ENCODE assay signal across 23 cellular contexts in genomic region chr14:104221071-104221625, GRCh38.
DNase-seq lines count a peak whose midpoint lies in the region; ATAC-seq and TF ChIP-seq lines count a peak whose summit lies in the region.
"Had no signal": no experiment of that assay in that cellular context is flagged by ENCODE, and none has a peak within 500 bp of the region (broad histone marks: within the 10 kb centered on the region; RNA-seq: fewer than 3 reads in every experiment).

No MANE protein-coding gene starts in this region.

- TF ChIP-seq CTCF in left lung (IDR thresholded peaks at IDR 0.05) (no peak), sigmoid colon (IDR thresholded peaks at IDR 0.05) (no peak), RWPE1 (conservative IDR thresholded peaks at IDR 0.05; ENCODE audit: low read depth) (no peak)

- TF ChIP-seq POLR2A in sigmoid colon (IDR thresholded peaks at IDR 0.05) = no peak

- H3K27me3 ChIP-seq in SJCRH30 = no peaks in the 10 kb centered on the region
- peaks cover 0 to 60% of the 10 kb centered on the region in 2 donors for H3K27me3 ChIP-seq in left lung
- H3K27me3 ChIP-seq in sigmoid colon = peaks cover 0 to 15% (median 0%) of the 10 kb centered on the region in 3 donors

- CTCF ChIA-PET in RWPE1 (lab: Yijun Ruan, JAX) = no interaction called here

- no peak overlapping the region for H3K27ac Mint-ChIP-seq in activated naive CD8-positive, alpha-beta T cell treated with anti-CD3 and anti-CD28 coated beads, Interleukin-2, amount 10 ng/mL, durations not matched to agents 7 days and 5 days
- H3K27ac Mint-ChIP-seq in activated naive CD8-positive, alpha-beta T cell treated with anti-CD3 and anti-CD28 coated beads, Interleukin-2, amount 50 U/mL, for 24 hours = no peak overlapping the region
- H3K27ac Mint-ChIP-seq: CD14-positive monocyte, HFFc6 had no signal

- H3K4me3 ChIP-seq in SJCRH30 (peak overlapping the region; percentile 35), left lung (no peak overlapping the region), sigmoid colon (no peak overlapping the region)
- H3K4me3 ChIP-seq: PC-9, SJSA1 had no signal

- ATAC-seq in activated naive CD8-positive, alpha-beta T cell treated with anti-CD3 and anti-CD28 coated beads, Interleukin-2, amount 10 ng/mL, durations not matched to agents 7 days and 5 days (ENCODE audit: low read depth) = no peak
- no peak for ATAC-seq in activated naive CD8-positive, alpha-beta T cell treated with anti-CD3 and anti-CD28 coated beads, Interleukin-2, amount 50 U/mL, for 24 hours
- ATAC-seq in left lung = no peak
- no peak for ATAC-seq in GM18519 (IDR thresholded peaks at IDR 0.05; ENCODE audit: low FRiP score, unreplicated experiment)

- peaks cover 1% of the 10 kb centered on the region for H3K4me1 Mint-ChIP-seq in activated naive CD8-positive, alpha-beta T cell treated with anti-CD3 and anti-CD28 coated beads, Interleukin-2, amount 10 ng/mL, durations not matched to agents 7 days and 5 days
- peaks cover 6% of the 10 kb centered on the region for H3K4me1 Mint-ChIP-seq in activated naive CD8-positive, alpha-beta T cell treated with anti-CD3 and anti-CD28 coated beads, Interleukin-2, amount 50 U/mL, for 24 hours
- H3K4me1 Mint-ChIP-seq: CD14-positive monocyte had no signal

- H3K36me3 ChIP-seq in SJCRH30 = peaks cover under 1% of the 10 kb centered on the region; the same call in 1 of the 2 replicates
- no peaks in the 10 kb centered on the region for H3K36me3 ChIP-seq in left lung
- H3K36me3 ChIP-seq in sigmoid colon = no peaks in the 10 kb centered on the region
- H3K36me3 ChIP-seq: SJSA1 had no signal

- POLR2A ChIA-PET in activated naive CD8-positive, alpha-beta T cell treated with anti-CD3 and anti-CD28 coated beads, Interleukin-2, amount 10 ng/mL, durations not matched to agents 7 days and 5 days (lab: Charles Lee) = no interaction called here
- POLR2A ChIA-PET in RWPE1 (lab: Yijun Ruan, JAX; ENCODE audit: low non-redundant PET) = no interaction called here

- H3K4me1 ChIP-seq in SJCRH30 = peaks cover 58% of the 10 kb centered on the region
- H3K4me1 ChIP-seq in left lung = no peaks in the 10 kb centered on the region
- peaks cover 0 to 5% (median 0%) of the 10 kb centered on the region in 4 donors for H3K4me1 ChIP-seq in sigmoid colon
- H3K4me1 ChIP-seq: SJSA1 had no signal

- peak overlapping the region; percentile 97 for H3K27ac ChIP-seq in SJCRH30
- no peak overlapping the region for H3K27ac ChIP-seq in left lung
- no peak overlapping the region for H3K27ac ChIP-seq in sigmoid colon
- H3K27ac ChIP-seq in RWPE1 = no peak overlapping the region
- H3K27ac ChIP-seq: PC-9, SJSA1 had no signal

- peak; percentile 23 for DNase-seq in activated naive CD8-positive, alpha-beta T cell treated with anti-CD3 and anti-CD28 coated beads, Interleukin-2, amount 10 ng/mL, durations not matched to agents 7 days and 5 days
- no peak for DNase-seq in activated naive CD8-positive, alpha-beta T cell treated with anti-CD3 and anti-CD28 coated beads, Interleukin-2, amount 50 U/mL, for 24 hours
- DNase-seq in SJCRH30 (peak; percentile 72 to 75), left lung (peak; percentile 25 to 61), sigmoid colon (peak; percentile 39), RWPE1 (ENCODE audit: low spot score) (no peak), NCI-H748 (lab: John Stamatoyannopoulos, UW; ENCODE audit: unreplicated experiment) (no peak)
- DNase-seq: AML-193, DMS53, EL, GF-D8, HFFc6, Karpas-422, MV-4-11, NCI-H1105 treated with DMSO at 0.1 percent for 48 hours, NCI-H187, NCI-H446 treated with DMSO at 0.1 percent for 48 hours, NCI-H526 treated with DMSO at 0.1 percent for 48 hours, PC-9, RPMI8226 had no signal

- WGBS in sigmoid colon, 2 donors = 84 to 90% methylated on average over 14 of the region's 14 CpGs

- H3K9me3 ChIP-seq in SJCRH30 (replicated peaks) (no peaks in the 10 kb centered on the region), left lung (no peaks in the 10 kb centered on the region), sigmoid colon (no peaks in the 10 kb centered on the region)
- H3K9me3 ChIP-seq: SJSA1 had no signal

- H3K27me3 Mint-ChIP-seq in activated naive CD8-positive, alpha-beta T cell treated with anti-CD3 and anti-CD28 coated beads, Interleukin-2, amount 10 ng/mL, durations not matched to agents 7 days and 5 days = peaks cover 12% of the 10 kb centered on the region
- H3K27me3 Mint-ChIP-seq in activated naive CD8-positive, alpha-beta T cell treated with anti-CD3 and anti-CD28 coated beads, Interleukin-2, amount 50 U/mL, for 24 hours = peaks cover 11% of the 10 kb centered on the region

- H3K9me3 Mint-ChIP-seq in activated naive CD8-positive, alpha-beta T cell treated with anti-CD3 and anti-CD28 coated beads, Interleukin-2, amount 10 ng/mL, durations not matched to agents 7 days and 5 days = no peaks in the 10 kb centered on the region
- no peaks in the 10 kb centered on the region for H3K9me3 Mint-ChIP-seq in activated naive CD8-positive, alpha-beta T cell treated with anti-CD3 and anti-CD28 coated beads, Interleukin-2, amount 50 U/mL, for 24 hours

- intact Hi-C loops in left lung (cut with DNase I) = no loop called here
- intact Hi-C loops in sigmoid colon (cut with DNase I) = no loop called here

- no peak for TF ChIP-seq EP300 in sigmoid colon (IDR thresholded peaks at IDR 0.05)

- no peak overlapping the region for H3K4me3 Mint-ChIP-seq in activated naive CD8-positive, alpha-beta T cell treated with anti-CD3 and anti-CD28 coated beads, Interleukin-2, amount 10 ng/mL, durations not matched to agents 7 days and 5 days
- no peak overlapping the region for H3K4me3 Mint-ChIP-seq in activated naive CD8-positive, alpha-beta T cell treated with anti-CD3 and anti-CD28 coated beads, Interleukin-2, amount 50 U/mL, for 24 hours
- H3K4me3 Mint-ChIP-seq: CD14-positive monocyte, HFFc6 had no signal

- H3K36me3 Mint-ChIP-seq in activated naive CD8-positive, alpha-beta T cell treated with anti-CD3 and anti-CD28 coated beads, Interleukin-2, amount 10 ng/mL, durations not matched to agents 7 days and 5 days = no peaks in the 10 kb centered on the region
- no peaks in the 10 kb centered on the region for H3K36me3 Mint-ChIP-seq in activated naive CD8-positive, alpha-beta T cell treated with anti-CD3 and anti-CD28 coated beads, Interleukin-2, amount 50 U/mL, for 24 hours (ENCODE audit: low read depth)
- H3K36me3 Mint-ChIP-seq: CD14-positive monocyte had no signal

Comparison
In these comparisons a context has a peak if more than half of its experiments do, and no peak if none do; other contexts are left out.
1. DNase-seq: peak in activated naive CD8-positive, alpha-beta T cell treated with anti-CD3 and anti-CD28 coated beads, Interleukin-2, amount 10 ng/mL, durations not matched to agents 7 days and 5 days (single experiment), SJCRH30 (2 of 2), left lung (2 of 2) and sigmoid colon (single experiment); none in activated naive CD8-positive, alpha-beta T cell treated with anti-CD3 and anti-CD28 coated beads, Interleukin-2, amount 50 U/mL, for 24 hours (single experiment), RWPE1 (single experiment) and NCI-H748 (single experiment).